In genomic region chr14:99138999-99139865, GRCh38 we compare ENCODE assay signal across 26 cellular contexts.
DNase-seq lines count a peak whose midpoint lies in the region; ATAC-seq and TF ChIP-seq lines count a peak whose summit lies in the region.
"Had no signal": no experiment of that assay in that cellular context is flagged by ENCODE, and none has a peak within 500 bp of the region (broad histone marks: within the 10 kb centered on the region; RNA-seq: fewer than 3 reads in every experiment).

No MANE protein-coding gene starts in this region.

- DNase-seq in activated CD8-positive, alpha-beta memory T cell treated with anti-CD3 and anti-CD28 coated beads, Interleukin-2, amount 50 U/mL, for 48 hours: peak; percentile 29
- DNase-seq in activated CD8-positive, alpha-beta memory T cell treated with anti-CD3 and anti-CD28 coated beads, Interleukin-2, amount 50 U/mL, for 4 hours: no peak
- DNase-seq in mesendoderm (no peak), sigmoid colon (peak; percentile 42)
- no peak for DNase-seq in activated CD4-positive, alpha-beta T cell treated with anti-CD3 and anti-CD28 coated beads, Interleukin-2, amount 50 U/mL, for 4 hours
- DNase-seq: Calu3, DMS79 treated with DMSO at 0.1 percent for 48 hours, GF-D8, Kasumi-1, NCI-H1092 treated with DMSO at 0.1 percent for 48 hours, NCI-H1436, NCI-H187, NCI-H2081 treated with DMSO at 0.1 percent for 48 hours, NCI-H2171, NCI-H226, NCI-H510A, NCI-H69, Right ventricle myocardium superior, RPMI8226 had no signal

- no peak overlapping the region for H3K18ac ChIP-seq in mesendoderm (ENCODE audit: low read length)

- no peak overlapping the region for H3K4me2 ChIP-seq in mesendoderm (ENCODE audit: low read length)

- no peak for TF ChIP-seq POLR2A in sigmoid colon (IDR thresholded peaks at IDR 0.05)

- WGBS in mesendoderm (ENCODE audit: extremely low coverage, insufficient coverage, low lambda C conversion rate): no CpG with 5 or more reads among the region's 16 CpGs
- 91 to 92% methylated on average over 16 of the region's 16 CpGs for WGBS in sigmoid colon, 2 donors

- no peak overlapping the region for H2BK5ac ChIP-seq in mesendoderm (ENCODE audit: low read length)

- TF ChIP-seq EP300 in sigmoid colon (IDR thresholded peaks at IDR 0.05): no peak

- no peaks in the 10 kb centered on the region for H3K79me1 ChIP-seq in mesendoderm (ENCODE audit: low read length)

- H2BK120ac ChIP-seq in mesendoderm (ENCODE audit: low read depth, low read length): no peak overlapping the region

- H3K27me3 ChIP-seq in mesendoderm (ENCODE audit: insufficient read depth, low read length, poor library complexity) (no peaks in the 10 kb centered on the region), sigmoid colon (no peaks in the 10 kb centered on the region)

- no peak for TF ChIP-seq CTCF in sigmoid colon (IDR thresholded peaks at IDR 0.05)

- H4K8ac ChIP-seq in mesendoderm (ENCODE audit: low read depth, low read length): no peak overlapping the region

- no peak overlapping the region for H4K5ac ChIP-seq in mesendoderm (ENCODE audit: low read length)

- intact Hi-C loops in sigmoid colon (cut with DNase I): no loop called here

- no peaks in the 10 kb centered on the region for H3K9me3 ChIP-seq in sigmoid colon

- ATAC-seq in esophagus mucosa (peak; percentile 25), HG03135 (IDR thresholded peaks at IDR 0.05; ENCODE audit: unreplicated experiment) (no peak)
- no peak for ATAC-seq in activated CD4-positive, CD25-positive, alpha-beta regulatory T cell treated with anti-CD3 and anti-CD28 coated beads, Interleukin-2, amount 50 U/mL, for 24 hours
- ATAC-seq: CD8-positive, alpha-beta T cell had no signal

- H2AK5ac ChIP-seq in mesendoderm (ENCODE audit: low read length): peak overlapping the region; percentile 2

- no peak overlapping the region for H3K9ac ChIP-seq in mesendoderm (ENCODE audit: low read length)

- no peak overlapping the region for H3K23ac ChIP-seq in mesendoderm (ENCODE audit: low read length)

- H3K4me1 ChIP-seq in mesendoderm (ENCODE audit: control insufficient read depth, low read depth, low read length): peaks cover 3% of the 10 kb centered on the region
- H3K4me1 ChIP-seq in sigmoid colon: peaks cover 0 to 1% (median under 1%) of the 10 kb centered on the region in 4 donors

- H3K56ac ChIP-seq in mesendoderm (ENCODE audit: low read length): no peak overlapping the region

- H3K79me2 ChIP-seq in mesendoderm (ENCODE audit: control insufficient read depth, insufficient read depth, low read length): no peaks in the 10 kb centered on the region

- no peak overlapping the region for H2BK15ac ChIP-seq in mesendoderm (replicated peaks; ENCODE audit: low read depth)

- H3K4me3 ChIP-seq in mesendoderm (ENCODE audit: low read length) (no peak overlapping the region), sigmoid colon (no peak overlapping the region)
- H3K4me3 ChIP-seq: K562 had no signal

- H3K36me3 ChIP-seq in mesendoderm (ENCODE audit: control insufficient read depth, insufficient read depth, low read length) (no peaks in the 10 kb centered on the region), sigmoid colon (no peaks in the 10 kb centered on the region)

- no peak overlapping the region for H3K27ac ChIP-seq in mesendoderm (ENCODE audit: low read depth, low read length)
- H3K27ac ChIP-seq in sigmoid colon: no peak overlapping the region
- H3K27ac ChIP-seq: 22Rv1, C4-2B had no signal

- H3K4ac ChIP-seq in mesendoderm (ENCODE audit: low read depth, low read length): no peak overlapping the region

Comparison
In these comparisons a context has a peak if more than half of its experiments do, and no peak if none do; other contexts are left out.
1. DNase-seq: peak in activated CD8-positive, alpha-beta memory T cell treated with anti-CD3 and anti-CD28 coated beads, Interleukin-2, amount 50 U/mL, for 48 hours (single experiment) and sigmoid colon (single experiment); none in activated CD8-positive, alpha-beta memory T cell treated with anti-CD3 and anti-CD28 coated beads, Interleukin-2, amount 50 U/mL, for 4 hours (single experiment), mesendoderm (single experiment) and activated CD4-positive, alpha-beta T cell treated with anti-CD3 and anti-CD28 coated beads, Interleukin-2, amount 50 U/mL, for 4 hours (0 of 2).